ENCODE assay signal across 1 cellular context in genomic region chr19:39951686-39952085, GRCh38.
TF ChIP-seq lines count a peak whose summit lies in the region.

No MANE protein-coding gene starts in this region.

TF ChIP-seq in HepG2, 621 proteins besides CTCF, POLR2A, EP300 and RAD21:
- TF ChIP-seq ZNF451 (CRISPR knock-in tag; IDR thresholded peaks at IDR 0.05) (no peak), SRY (CRISPR knock-in tag; IDR thresholded peaks at IDR 0.05) (no peak), POGZ (CRISPR knock-in tag; IDR thresholded peaks at IDR 0.05) (no peak), MED8 (CRISPR knock-in tag; IDR thresholded peaks at IDR 0.05; ENCODE audit: insufficient replicate concordance) (no peak), NRL (CRISPR knock-in tag; IDR thresholded peaks at IDR 0.05; ENCODE audit: borderline replicate concordance) (no peak), PREB (CRISPR knock-in tag; IDR thresholded peaks at IDR 0.05) (no peak), FOSL2 (CRISPR knock-in tag; IDR thresholded peaks at IDR 0.05) (peak; percentile 55; the same call in 1 of the 2 replicates), ATF5 (CRISPR knock-in tag; IDR thresholded peaks at IDR 0.05; ENCODE audit: low read depth) (no peak), MATR3 (CRISPR knock-in tag; IDR thresholded peaks at IDR 0.05) (no peak)
TF ChIP-seq in HepG2: peak in this region for 1.
